8 cellular contexts compared by ENCODE assay signal in genomic region chr9:94165592-94166236, GRCh38.
A peak's percentile ranks its signal among the peaks of the same experiment; 100 is the strongest.
DNase-seq lines count a peak whose midpoint lies in the region; ATAC-seq and TF ChIP-seq lines count a peak whose summit lies in the region.

No MANE protein-coding gene starts in this region.

- H3K9me3 Mint-ChIP-seq in T-helper 2 cell treated with Interferon-gamma antibody and Interleukin-4, amounts not matched to agents 5 μg/mL and 100 μg/mL, for 36 hours: no peaks in the 10 kb centered on the region

- intact Hi-C loops in ascending aorta (cut with DNase I): loop anchor here (1.0 to 10.0 kb wide), 8 partner anchors 25 to 589 kb away; partner anchors contain the start of gene PHF2
- intact Hi-C loops in right cardiac atrium (cut with DNase I): no loop called here
- intact Hi-C loops in uterus (cut with DNase I; ENCODE audit: low total_unique reads): loop anchor here (10.0 kb wide), 1 partner anchor 711 kb away; the partner anchor contains the start of genes FAM120A and FAM120AOS

- ATAC-seq in GM18498 (IDR thresholded peaks at IDR 0.05; ENCODE audit: unreplicated experiment) (peak; percentile 89), HG02970 (IDR thresholded peaks at IDR 0.05; ENCODE audit: low FRiP score, unreplicated experiment) (peak; percentile 93), right cardiac atrium (peak; percentile 97 to 98)

- H3K9me3 ChIP-seq in ascending aorta (no peaks in the 10 kb centered on the region), right cardiac atrium (ENCODE audit: control insufficient read depth, low read length) (no peaks in the 10 kb centered on the region), uterus (no peaks in the 10 kb centered on the region)

- H3K4me3 Mint-ChIP-seq in T-helper 2 cell treated with Interferon-gamma antibody and Interleukin-4, amounts not matched to agents 5 μg/mL and 100 μg/mL, for 36 hours: peak overlapping the region; percentile 80

- peak overlapping the region; percentile 87 to 99 for H3K4me3 ChIP-seq in ascending aorta
- H3K4me3 ChIP-seq in right cardiac atrium (ENCODE audit: low read length): peak overlapping the region; percentile 93
- peak overlapping the region; percentile 79 to 97 for H3K4me3 ChIP-seq in uterus

- H3K4me1 Mint-ChIP-seq in T-helper 2 cell treated with Interferon-gamma antibody and Interleukin-4, amounts not matched to agents 5 μg/mL and 100 μg/mL, for 36 hours (ENCODE audit: low read depth): peaks cover 38% of the 10 kb centered on the region

- DNase-seq in NCI-H187 treated with DMSO at 0.1 percent for 48 hours (lab: John Stamatoyannopoulos, UW) (peak; percentile 86), ascending aorta (ENCODE audit: low spot score in 2 of 2) (peak; percentile 94 to 99), right cardiac atrium (peak; percentile 98 to 99 (median 99)), pulmonary artery endothelial cell (ENCODE audit: low read depth, low spot score) (peak; percentile 96), uterus (peak; percentile 98)
- peak; percentile 98 for DNase-seq in T-helper 2 cell treated with Interferon-gamma antibody and Interleukin-4, amounts not matched to agents 5 μg/mL and 100 μg/mL, for 36 hours (ENCODE audit: low spot score)

- 6% methylated on average over 50 of the region's 50 CpGs for WGBS in right cardiac atrium

- H3K4me1 ChIP-seq in ascending aorta (peaks cover 0 to 24% of the 10 kb centered on the region in 2 donors), right cardiac atrium (ENCODE audit: control insufficient read depth, insufficient read depth, low read length) (peaks cover 2% of the 10 kb centered on the region), uterus (no peaks in the 10 kb centered on the region)

- no peaks in the 10 kb centered on the region for H3K27me3 Mint-ChIP-seq in T-helper 2 cell treated with Interferon-gamma antibody and Interleukin-4, amounts not matched to agents 5 μg/mL and 100 μg/mL, for 36 hours (ENCODE audit: low read depth)

- H3K36me3 Mint-ChIP-seq in T-helper 2 cell treated with Interferon-gamma antibody and Interleukin-4, amounts not matched to agents 5 μg/mL and 100 μg/mL, for 36 hours (ENCODE audit: low read depth): peaks cover 17% of the 10 kb centered on the region

- no peak for TF ChIP-seq POLR2A in uterus (IDR thresholded peaks at IDR 0.05)

- no peak for TF ChIP-seq CTCF in ascending aorta (IDR thresholded peaks at IDR 0.05)
- TF ChIP-seq CTCF in uterus (IDR thresholded peaks at IDR 0.05): no peak

- no peaks in the 10 kb centered on the region for H3K27me3 ChIP-seq in ascending aorta
- no peaks in the 10 kb centered on the region for H3K27me3 ChIP-seq in right cardiac atrium (ENCODE audit: control insufficient read depth, insufficient read depth)
- no peaks in the 10 kb centered on the region for H3K27me3 ChIP-seq in uterus

- H3K36me3 ChIP-seq in ascending aorta: no peaks in the 10 kb centered on the region
- no peaks in the 10 kb centered on the region for H3K36me3 ChIP-seq in uterus

- peak overlapping the region; percentile 80 for H3K27ac Mint-ChIP-seq in T-helper 2 cell treated with Interferon-gamma antibody and Interleukin-4, amounts not matched to agents 5 μg/mL and 100 μg/mL, for 36 hours

- peak overlapping the region; percentile 100 for H3K27ac ChIP-seq in ascending aorta
- H3K27ac ChIP-seq in right cardiac atrium (ENCODE audit: low read length): peak overlapping the region; percentile 99
- H3K27ac ChIP-seq in uterus: peak overlapping the region; percentile 100

Comparison
In these comparisons a context has a peak if more than half of its experiments do, and no peak if none do; other contexts are left out.
1. Peak in every context shown above with its lines: DNase-seq, ATAC-seq, H3K4me3 ChIP-seq and H3K27ac ChIP-seq.
2. intact Hi-C loops: an anchor here in ascending aorta (1.0 to 10.0 kb wide) and uterus (10.0 kb wide); none called in right cardiac atrium.